In the genomic region with DNA sequence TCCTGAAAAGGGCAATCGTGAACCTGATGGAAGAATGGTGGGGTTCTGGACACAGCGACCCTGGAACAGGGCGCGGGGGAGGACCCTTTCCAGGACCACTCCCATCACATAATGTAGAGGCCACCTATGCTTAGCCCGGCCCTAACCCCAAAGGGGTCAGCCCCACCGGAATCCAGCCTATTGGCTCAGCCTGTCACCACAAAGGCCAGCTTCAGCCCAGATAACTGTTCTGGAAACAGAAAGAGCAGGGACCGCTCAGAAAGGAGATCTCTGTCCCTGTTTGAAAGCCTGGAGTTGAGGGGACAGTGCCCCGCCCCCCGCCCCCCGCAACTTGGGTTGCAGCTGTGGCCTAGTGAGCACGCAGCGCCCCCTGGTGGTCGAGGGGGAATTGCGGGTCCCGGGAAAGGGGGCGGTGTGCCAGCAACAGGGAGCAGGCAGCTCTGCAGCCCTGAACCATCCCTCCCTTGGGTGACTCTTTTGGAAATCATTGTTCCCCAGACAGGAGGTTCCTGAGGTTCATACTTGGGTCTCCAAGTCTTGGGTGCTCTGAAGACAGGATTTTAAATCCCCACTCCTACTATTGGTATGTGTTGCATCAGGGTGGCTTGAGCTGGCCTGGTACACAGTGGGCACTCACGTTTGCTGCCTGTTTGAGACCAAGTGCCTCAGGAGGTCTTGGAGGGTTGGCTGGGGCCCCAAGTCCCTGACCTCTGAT, we compare ENCODE assay signal across 1 cellular context.
TF ChIP-seq lines count a peak whose summit lies in the region.

No MANE protein-coding gene starts in this region.

TF ChIP-seq in GM12891, 5 proteins besides CTCF, POLR2A, EP300 and RAD21 (continued from another document):
- no peak for TF ChIP-seq SPI1 (IDR thresholded peaks at IDR 0.05; ENCODE audit: low read depth, low read length)
- no peak for TF ChIP-seq TAF1 (IDR thresholded peaks at IDR 0.05; ENCODE audit: low read depth, low read length)
